ENCODE assay signal across 8 cellular contexts in the genomic region with DNA sequence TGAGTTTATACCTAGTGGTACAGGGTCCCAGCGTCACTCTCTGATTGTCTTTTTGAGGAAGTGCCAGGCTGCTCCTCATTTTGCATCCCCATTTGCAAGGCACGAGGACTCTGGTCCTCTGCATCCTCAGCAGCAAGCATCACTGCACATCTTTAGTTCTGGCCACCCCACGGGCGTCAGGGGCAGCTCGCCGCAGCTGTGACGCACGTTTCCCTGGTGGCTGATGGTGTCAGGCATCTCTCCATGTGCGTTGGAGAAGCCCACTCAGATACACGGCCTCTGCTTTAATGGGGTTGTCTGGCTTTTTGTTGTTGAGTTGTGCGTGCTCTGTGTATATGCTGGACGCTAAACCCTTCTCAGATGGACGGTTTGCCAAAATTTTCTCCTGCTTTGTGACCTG. TPM values are rescaled to one million over a fixed set of nuclear protein-coding genes. Genes with fewer than 3 reads are reported as not detected.
"Had no signal": no experiment of that assay in that cellular context is flagged by ENCODE, and none has a peak within 500 bp of the region (broad histone marks: within the 10 kb centered on the region; RNA-seq: fewer than 3 reads in every experiment).

No MANE protein-coding gene starts in this region.

- H3K27ac Mint-ChIP-seq: GM23338 had no signal

- H2AFZ ChIP-seq: GM23338 had no signal

- H3K4me3 ChIP-seq: GM23338 had no signal

- H3K4me3 Mint-ChIP-seq: GM23338, H9 had no signal

- H3K27ac ChIP-seq: HL-60 had no signal

- DNase-seq: H9, HCEC 1CT, KBM-7 had no signal

- H3K4me2 ChIP-seq: GM23338 had no signal

- H3K4me1 Mint-ChIP-seq: GM23338 had no signal

- FAIRE-seq: H1, H54, HepG2 had no signal

RNA-seq across cellular contexts. Expression of gene ZNF469, which starts 45.2 kb away (rescaled TPM):
- total RNA-seq: HepG2 had no signal
- polyA plus RNA-seq: HepG2 had no signal
